ENCODE assay signal across 31 cellular contexts in genomic region chr16:51674615-51675014, GRCh38.
"Had no signal": no experiment of that assay in that cellular context is flagged by ENCODE, and none has a peak within 500 bp of the region (broad histone marks: within the 10 kb centered on the region; RNA-seq: fewer than 3 reads in every experiment).

No MANE protein-coding gene starts in this region.

- H3K27ac ChIP-seq: neural progenitor cell, neutrophil, ovary, parathyroid adenoma, psoas muscle, right lobe of liver, skin epidermis, spleen, suprapubic skin, testis, tibial artery, transverse colon, upper lobe of right lung, vagina had no signal

- H3K4me1 Mint-ChIP-seq: naive thymus-derived CD4-positive, alpha-beta T cell; natural killer cell; nephron; neural progenitor cell; stimulated activated memory B cell treated with anti-CD40 and anti-IgM and Interleukin-4, amounts not matched to agents 10 μg/mL and 1 μg/mL and 100 μg/mL, for 72 hours; stimulated activated naive CD8-positive, alpha-beta T cell treated with anti-CD3 and anti-CD28 coated beads, Interleukin-15, amount 100 ng/mL, for 72 hours had no signal

- DNase-seq: naive thymus-derived CD4-positive, alpha-beta T cell; natural killer cell; ovary; posterior cingulate gyrus; psoas muscle; right cardiac atrium; right lobe of liver; spleen; stimulated activated CD4-positive, alpha-beta T cell treated with anti-CD3 and anti-CD28 coated beads, Interleukin-12 subunit alpha, Interleukin-12 subunit beta, amount 100 ng/mL, for 4 hours; stimulated activated CD4-positive, alpha-beta T cell treated with anti-CD3 and anti-CD28 coated beads, Interleukin-1b, Interleukin-23, amount 100 ng/mL, for 48 hours; stimulated activated CD4-positive, alpha-beta T cell treated with anti-CD3 and anti-CD28 coated beads, Interleukin-4, amount 100 ng/mL, for 1 hour; stimulated activated CD4-positive, alpha-beta T cell treated with anti-CD3 and anti-CD28 coated beads, Interleukin-4, amount 100 ng/mL, for 4 hours; stimulated activated CD8-positive, alpha-beta memory T cell treated with anti-CD3 and anti-CD28 coated beads, Interleukin-4, amount 100 ng/mL, for 48 hours; stimulated activated naive CD4-positive, alpha-beta T cell; stimulated activated naive CD8-positive, alpha-beta T cell treated with anti-CD3 and anti-CD28 coated beads, Interleukin-15, amount 100 ng/mL, for 72 hours; stimulated activated naive CD8-positive, alpha-beta T cell treated with anti-CD3 and anti-CD28 coated beads, Interleukin-15, Interleukin-2, amounts not matched to agents 100 U/mL and 50 U/mL, for 24 hours; testis; tibial artery; transverse colon; upper lobe of right lung had no signal

- H3K9me3 ChIP-seq: neutrophil, ovary, psoas muscle, right lobe of liver, suprapubic skin, testis, tibial artery, transverse colon, upper lobe of right lung, vagina had no signal

- H3K4me2 ChIP-seq: neural progenitor cell, smooth muscle cell had no signal

- H2AFZ ChIP-seq: neural progenitor cell, parathyroid adenoma had no signal

- H3K9me3 Mint-ChIP-seq: nephron, neural progenitor cell, type B pancreatic cell had no signal

- H3K27me3 ChIP-seq: neural progenitor cell, neutrophil, ovary, right lobe of liver, spleen, suprapubic skin, testis, tibial artery, transverse colon, upper lobe of right lung, vagina had no signal

- H3K4me3 ChIP-seq: neural progenitor cell, ovary, psoas muscle, right lobe of liver, skin epidermis, smooth muscle cell, spleen, suprapubic skin, testis, tibial artery, transverse colon, upper lobe of right lung, vagina had no signal

- H3K9ac ChIP-seq: neural progenitor cell, parathyroid adenoma had no signal

- H3K36me3 Mint-ChIP-seq: naive thymus-derived CD4-positive, alpha-beta T cell; natural killer cell; neural progenitor cell; stimulated activated memory B cell treated with anti-CD40 and anti-IgM and Interleukin-4, amounts not matched to agents 10 μg/mL and 1 μg/mL and 100 μg/mL, for 72 hours; type B pancreatic cell had no signal

- H3K79me2 ChIP-seq: parathyroid adenoma had no signal

- H3K27ac Mint-ChIP-seq: naive thymus-derived CD4-positive, alpha-beta T cell; natural killer cell; nephron; neural progenitor cell; progenitor cell of endocrine pancreas; stimulated activated memory B cell treated with anti-CD40 and anti-IgM and Interleukin-4, amounts not matched to agents 10 μg/mL and 1 μg/mL and 100 μg/mL, for 72 hours; stimulated activated naive CD8-positive, alpha-beta T cell treated with anti-CD3 and anti-CD28 coated beads, Interleukin-15, amount 100 ng/mL, for 72 hours; type B pancreatic cell had no signal

- H3K36me3 ChIP-seq: neural progenitor cell, neutrophil, ovary, right lobe of liver, spleen, suprapubic skin, tibial artery, transverse colon, upper lobe of right lung, vagina had no signal

- ATAC-seq: naive thymus-derived CD4-positive, alpha-beta T cell; natural killer cell; psoas muscle; right cardiac atrium; right lobe of liver; stimulated activated memory B cell treated with anti-CD40 and anti-IgM and Interleukin-4, amounts not matched to agents 10 μg/mL and 1 μg/mL and 100 μg/mL, for 72 hours; stimulated activated naive CD8-positive, alpha-beta T cell treated with anti-CD3 and anti-CD28 coated beads, Interleukin-15, amount 100 ng/mL, for 72 hours; stimulated activated naive CD8-positive, alpha-beta T cell treated with anti-CD3 and anti-CD28 coated beads, Interleukin-15, Interleukin-2, amounts not matched to agents 100 U/mL and 50 U/mL, for 24 hours; upper lobe of right lung had no signal

- H3K4me3 Mint-ChIP-seq: naive thymus-derived CD4-positive, alpha-beta T cell; natural killer cell; nephron; neural progenitor cell; stimulated activated memory B cell treated with anti-CD40 and anti-IgM and Interleukin-4, amounts not matched to agents 10 μg/mL and 1 μg/mL and 100 μg/mL, for 72 hours; stimulated activated naive CD8-positive, alpha-beta T cell treated with anti-CD3 and anti-CD28 coated beads, Interleukin-15, amount 100 ng/mL, for 72 hours; type B pancreatic cell had no signal

- H3K4me1 ChIP-seq: parathyroid adenoma, psoas muscle, right lobe of liver, spleen, suprapubic skin, testis, tibial artery, transverse colon, upper lobe of right lung, vagina had no signal

- H3K27me3 Mint-ChIP-seq: naive thymus-derived CD4-positive, alpha-beta T cell; stimulated activated memory B cell treated with anti-CD40 and anti-IgM and Interleukin-4, amounts not matched to agents 10 μg/mL and 1 μg/mL and 100 μg/mL, for 72 hours; stimulated activated naive CD8-positive, alpha-beta T cell treated with anti-CD3 and anti-CD28 coated beads, Interleukin-15, amount 100 ng/mL, for 72 hours had no signal
